ENCODE assay signal across 14 cellular contexts in the genomic region with DNA sequence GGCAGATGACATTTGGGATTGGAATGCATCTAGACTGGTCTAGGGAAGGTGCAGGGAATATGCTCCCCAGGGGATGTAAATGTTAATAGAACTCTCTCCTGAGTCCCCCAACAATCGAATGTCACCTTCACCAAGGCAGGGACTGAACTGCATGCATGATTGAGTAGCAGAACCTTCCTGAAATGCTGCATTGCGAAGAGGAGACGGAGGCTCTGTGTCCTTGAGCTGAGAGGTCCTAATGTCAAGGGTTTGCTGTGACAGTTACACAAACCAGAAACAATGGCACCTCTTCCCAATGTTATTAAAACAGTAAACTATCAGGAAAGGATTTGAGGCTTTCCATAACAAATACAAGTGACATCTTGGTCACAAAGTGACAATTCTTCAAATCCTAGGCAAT.
"Had no signal": no experiment of that assay in that cellular context is flagged by ENCODE, and none has a peak within 500 bp of the region (broad histone marks: within the 10 kb centered on the region; RNA-seq: fewer than 3 reads in every experiment).

No MANE protein-coding gene starts in this region.

- H3K4me1 ChIP-seq: stomach had no signal

- FAIRE-seq: astrocyte, colon, frontal cortex, keratinocyte had no signal

- H3K4me3 ChIP-seq: heart left ventricle, stomach, thoracic aorta had no signal

- ATAC-seq: heart left ventricle, SK-N-SH treated with all-trans-retinoic acid at 6 μM for 48 hours had no signal

- H3K27me3 ChIP-seq: heart left ventricle had no signal

- DNase-seq: activated CD4-positive, alpha-beta T cell treated with anti-CD3 and anti-CD28 coated beads for 1 hour; activated gamma-delta T cell treated with Interleukin-2 at 50 U/mL for 16 hours; activated T-cell treated with anti-CD3 and anti-CD28 coated beads, Interleukin-2, amount 50 U/mL, for 24 hours; effector CD8-positive, alpha-beta T cell; heart left ventricle; mesendoderm; retina; stomach had no signal

- H3K27ac ChIP-seq: heart left ventricle, stomach, thoracic aorta had no signal

- H3K9me3 ChIP-seq: heart left ventricle, stomach, thoracic aorta had no signal

- H3K36me3 ChIP-seq: heart left ventricle, stomach, thoracic aorta had no signal
